Comparison of ENCODE assay signal across 1 cellular context in genomic region chr5:36232533-36232932, GRCh38.
TF ChIP-seq lines count a peak whose summit lies in the region.

No MANE protein-coding gene starts in this region.

TF ChIP-seq in K562, 482 proteins besides CTCF, POLR2A, EP300 and RAD21:
- TF ChIP-seq, protein P1, sequence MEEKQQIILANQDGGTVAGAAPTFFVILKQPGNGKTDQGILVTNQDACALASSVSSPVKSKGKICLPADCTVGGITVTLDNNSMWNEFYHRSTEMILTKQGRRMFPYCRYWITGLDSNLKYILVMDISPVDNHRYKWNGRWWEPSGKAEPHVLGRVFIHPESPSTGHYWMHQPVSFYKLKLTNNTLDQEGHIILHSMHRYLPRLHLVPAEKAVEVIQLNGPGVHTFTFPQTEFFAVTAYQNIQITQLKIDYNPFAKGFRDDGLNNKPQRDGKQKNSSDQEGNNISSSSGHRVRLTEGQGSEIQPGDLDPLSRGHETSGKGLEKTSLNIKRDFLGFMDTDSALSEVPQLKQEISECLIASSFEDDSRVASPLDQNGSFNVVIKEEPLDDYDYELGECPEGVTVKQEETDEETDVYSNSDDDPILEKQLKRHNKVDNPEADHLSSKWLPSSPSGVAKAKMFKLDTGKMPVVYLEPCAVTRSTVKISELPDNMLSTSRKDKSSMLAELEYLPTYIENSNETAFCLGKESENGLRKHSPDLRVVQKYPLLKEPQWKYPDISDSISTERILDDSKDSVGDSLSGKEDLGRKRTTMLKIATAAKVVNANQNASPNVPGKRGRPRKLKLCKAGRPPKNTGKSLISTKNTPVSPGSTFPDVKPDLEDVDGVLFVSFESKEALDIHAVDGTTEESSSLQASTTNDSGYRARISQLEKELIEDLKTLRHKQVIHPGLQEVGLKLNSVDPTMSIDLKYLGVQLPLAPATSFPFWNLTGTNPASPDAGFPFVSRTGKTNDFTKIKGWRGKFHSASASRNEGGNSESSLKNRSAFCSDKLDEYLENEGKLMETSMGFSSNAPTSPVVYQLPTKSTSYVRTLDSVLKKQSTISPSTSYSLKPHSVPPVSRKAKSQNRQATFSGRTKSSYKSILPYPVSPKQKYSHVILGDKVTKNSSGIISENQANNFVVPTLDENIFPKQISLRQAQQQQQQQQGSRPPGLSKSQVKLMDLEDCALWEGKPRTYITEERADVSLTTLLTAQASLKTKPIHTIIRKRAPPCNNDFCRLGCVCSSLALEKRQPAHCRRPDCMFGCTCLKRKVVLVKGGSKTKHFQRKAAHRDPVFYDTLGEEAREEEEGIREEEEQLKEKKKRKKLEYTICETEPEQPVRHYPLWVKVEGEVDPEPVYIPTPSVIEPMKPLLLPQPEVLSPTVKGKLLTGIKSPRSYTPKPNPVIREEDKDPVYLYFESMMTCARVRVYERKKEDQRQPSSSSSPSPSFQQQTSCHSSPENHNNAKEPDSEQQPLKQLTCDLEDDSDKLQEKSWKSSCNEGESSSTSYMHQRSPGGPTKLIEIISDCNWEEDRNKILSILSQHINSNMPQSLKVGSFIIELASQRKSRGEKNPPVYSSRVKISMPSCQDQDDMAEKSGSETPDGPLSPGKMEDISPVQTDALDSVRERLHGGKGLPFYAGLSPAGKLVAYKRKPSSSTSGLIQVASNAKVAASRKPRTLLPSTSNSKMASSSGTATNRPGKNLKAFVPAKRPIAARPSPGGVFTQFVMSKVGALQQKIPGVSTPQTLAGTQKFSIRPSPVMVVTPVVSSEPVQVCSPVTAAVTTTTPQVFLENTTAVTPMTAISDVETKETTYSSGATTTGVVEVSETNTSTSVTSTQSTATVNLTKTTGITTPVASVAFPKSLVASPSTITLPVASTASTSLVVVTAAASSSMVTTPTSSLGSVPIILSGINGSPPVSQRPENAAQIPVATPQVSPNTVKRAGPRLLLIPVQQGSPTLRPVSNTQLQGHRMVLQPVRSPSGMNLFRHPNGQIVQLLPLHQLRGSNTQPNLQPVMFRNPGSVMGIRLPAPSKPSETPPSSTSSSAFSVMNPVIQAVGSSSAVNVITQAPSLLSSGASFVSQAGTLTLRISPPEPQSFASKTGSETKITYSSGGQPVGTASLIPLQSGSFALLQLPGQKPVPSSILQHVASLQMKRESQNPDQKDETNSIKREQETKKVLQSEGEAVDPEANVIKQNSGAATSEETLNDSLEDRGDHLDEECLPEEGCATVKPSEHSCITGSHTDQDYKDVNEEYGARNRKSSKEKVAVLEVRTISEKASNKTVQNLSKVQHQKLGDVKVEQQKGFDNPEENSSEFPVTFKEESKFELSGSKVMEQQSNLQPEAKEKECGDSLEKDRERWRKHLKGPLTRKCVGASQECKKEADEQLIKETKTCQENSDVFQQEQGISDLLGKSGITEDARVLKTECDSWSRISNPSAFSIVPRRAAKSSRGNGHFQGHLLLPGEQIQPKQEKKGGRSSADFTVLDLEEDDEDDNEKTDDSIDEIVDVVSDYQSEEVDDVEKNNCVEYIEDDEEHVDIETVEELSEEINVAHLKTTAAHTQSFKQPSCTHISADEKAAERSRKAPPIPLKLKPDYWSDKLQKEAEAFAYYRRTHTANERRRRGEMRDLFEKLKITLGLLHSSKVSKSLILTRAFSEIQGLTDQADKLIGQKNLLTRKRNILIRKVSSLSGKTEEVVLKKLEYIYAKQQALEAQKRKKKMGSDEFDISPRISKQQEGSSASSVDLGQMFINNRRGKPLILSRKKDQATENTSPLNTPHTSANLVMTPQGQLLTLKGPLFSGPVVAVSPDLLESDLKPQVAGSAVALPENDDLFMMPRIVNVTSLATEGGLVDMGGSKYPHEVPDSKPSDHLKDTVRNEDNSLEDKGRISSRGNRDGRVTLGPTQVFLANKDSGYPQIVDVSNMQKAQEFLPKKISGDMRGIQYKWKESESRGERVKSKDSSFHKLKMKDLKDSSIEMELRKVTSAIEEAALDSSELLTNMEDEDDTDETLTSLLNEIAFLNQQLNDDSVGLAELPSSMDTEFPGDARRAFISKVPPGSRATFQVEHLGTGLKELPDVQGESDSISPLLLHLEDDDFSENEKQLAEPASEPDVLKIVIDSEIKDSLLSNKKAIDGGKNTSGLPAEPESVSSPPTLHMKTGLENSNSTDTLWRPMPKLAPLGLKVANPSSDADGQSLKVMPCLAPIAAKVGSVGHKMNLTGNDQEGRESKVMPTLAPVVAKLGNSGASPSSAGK (IDR thresholded peaks at IDR 0.05), result no peak
- TF ChIP-seq ZNF407 (IDR thresholded peaks at IDR 0.05; ENCODE audit: low read depth), result no peak
- TF ChIP-seq MEIS2 (IDR thresholded peaks at IDR 0.05; ENCODE audit: partially characterized antibody), result peak; percentile 54
- TF ChIP-seq FOXK2 (conservative IDR thresholded peaks at IDR 0.05 in 1 of 2, IDR thresholded peaks at IDR 0.05 in 1 of 2; ENCODE audit: low read depth in 2 of 2), result no peak
- peak; percentile 23; the same call in 1 of the 2 replicates for TF ChIP-seq TCF3 (CRISPR knock-in tag; IDR thresholded peaks at IDR 0.05)
- TF ChIP-seq TEAD1 (CRISPR knock-in tag; IDR thresholded peaks at IDR 0.05), result 0 out of 4 replicates have a peak, but pooled peaks of 1 of the 2 experiments have one; percentile 7
- TF ChIP-seq ZEB2 (IDR thresholded peaks at IDR 0.05), result peak; percentile 74
- peak; percentile 72 for TF ChIP-seq ARID1B (IDR thresholded peaks at IDR 0.05)
- TF ChIP-seq TEAD4 (IDR thresholded peaks at IDR 0.05; ENCODE audit: low read length), result peak; percentile 71; the same call in 1 of the 2 replicates
- no peak for TF ChIP-seq TEAD4 (CRISPR knock-in tag; IDR thresholded peaks at IDR 0.05; ENCODE audit: borderline replicate concordance)
- TF ChIP-seq CBFA2T3 (IDR thresholded peaks at IDR 0.05), result peak; percentile 77
- TF ChIP-seq ZNF143 (CRISPR knock-in tag; IDR thresholded peaks at IDR 0.05), result no peak
- peak; percentile 42; the same call in 1 of the 2 replicates for TF ChIP-seq SMARCA4 (IDR thresholded peaks at IDR 0.05)
- peak; percentile 14; the same call in 1 of the 2 replicates for TF ChIP-seq FOXM1 (IDR thresholded peaks at IDR 0.05; ENCODE audit: low read depth)
- TF ChIP-seq FOXM1 (CRISPR knock-in tag; IDR thresholded peaks at IDR 0.05; ENCODE audit: low read depth), result no peak
- TF ChIP-seq CEBPB (tag; IDR thresholded peaks at IDR 0.05), result no peak
- peak; percentile 35; the same call in 1 of the 2 replicates for TF ChIP-seq SMARCE1 (IDR thresholded peaks at IDR 0.05)
- peak; percentile 70 to 72 for TF ChIP-seq KDM1A (IDR thresholded peaks at IDR 0.05)
- no peak for TF ChIP-seq RNF2 (IDR thresholded peaks at IDR 0.05)
- TF ChIP-seq HDAC1 (IDR thresholded peaks at IDR 0.05), result peak; percentile 23 to 53; a peak in 2 of 4 replicates
- peak; percentile 42; the same call in 1 of the 2 replicates for TF ChIP-seq HDAC2 (IDR thresholded peaks at IDR 0.05)
- peak; percentile 60 for TF ChIP-seq TAL1 (IDR thresholded peaks at IDR 0.05)
- TF ChIP-seq RCOR1 (IDR thresholded peaks at IDR 0.05; ENCODE audit: borderline replicate concordance in 1 of 2, low read depth in 2 of 2, low read length in 2 of 2), result peak in 1 of 2 experiments; percentile 35; a peak in 2 of 4 replicates
- TF ChIP-seq CBFA2T2 (conservative IDR thresholded peaks at IDR 0.05), result peak; percentile 51; the same call in 1 of the 2 replicates
- TF ChIP-seq DPF2 (IDR thresholded peaks at IDR 0.05), result 0 out of 2 replicates have a peak, but pooled peaks have one; percentile 38
